In the genomic region with DNA sequence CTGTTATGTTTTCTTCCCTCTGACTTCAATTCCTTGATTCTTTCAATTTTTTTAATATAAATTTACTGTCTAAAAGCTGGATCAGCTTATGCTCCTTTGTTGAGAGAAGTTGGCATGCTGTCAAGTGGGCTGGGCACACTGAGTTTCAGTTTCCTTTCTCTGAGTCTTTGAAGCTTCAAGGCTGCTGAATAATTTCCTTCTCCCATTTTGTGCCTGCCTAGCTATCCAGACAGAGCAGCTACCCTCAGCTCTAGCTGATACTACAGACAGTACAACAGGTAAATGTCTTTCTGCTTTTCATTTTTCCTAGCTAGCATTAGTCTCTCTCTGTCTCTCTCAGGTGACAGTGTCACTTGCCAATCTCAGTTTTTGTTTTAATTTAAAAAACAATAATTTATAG, we compare ENCODE assay signal across 8 cellular contexts. TPM values are rescaled to one million over a fixed set of nuclear protein-coding genes. Genes with fewer than 3 reads are reported as not detected.
DNase-seq lines count a peak whose midpoint lies in the region; ATAC-seq and TF ChIP-seq lines count a peak whose summit lies in the region.

A gene with protein sequence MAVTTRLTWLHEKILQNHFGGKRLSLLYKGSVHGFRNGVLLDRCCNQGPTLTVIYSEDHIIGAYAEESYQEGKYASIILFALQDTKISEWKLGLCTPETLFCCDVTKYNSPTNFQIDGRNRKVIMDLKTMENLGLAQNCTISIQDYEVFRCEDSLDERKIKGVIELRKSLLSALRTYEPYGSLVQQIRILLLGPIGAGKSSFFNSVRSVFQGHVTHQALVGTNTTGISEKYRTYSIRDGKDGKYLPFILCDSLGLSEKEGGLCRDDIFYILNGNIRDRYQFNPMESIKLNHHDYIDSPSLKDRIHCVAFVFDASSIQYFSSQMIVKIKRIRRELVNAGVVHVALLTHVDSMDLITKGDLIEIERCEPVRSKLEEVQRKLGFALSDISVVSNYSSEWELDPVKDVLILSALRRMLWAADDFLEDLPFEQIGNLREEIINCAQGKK (plus strand): TSS at position 204 of the 400 bp plus-strand sequence. CDS start 365 bp downstream, outside the sequence.

- peak within 1 kb of the TSS; percentile 82 for H3K4me3 Mint-ChIP-seq in activated naive CD8-positive, alpha-beta T cell treated with anti-CD3 and anti-CD28 coated beads for 36 hours

- intact Hi-C loops in heart right ventricle (cut with DNase I): loop anchor here in 4 of 10 donors (1.0 to 5.0 kb wide), 4 partner anchors 23 to 32 kb away; a partner anchor contains a TSS

- H3K27me3 ChIP-seq in SJSA1 (replicated peaks) (no peaks in the 10 kb centered on the region), heart right ventricle (no peaks in the 10 kb centered on the region)

- peaks cover 59% of the 10 kb centered on the region for H3K36me3 Mint-ChIP-seq in activated naive CD8-positive, alpha-beta T cell treated with anti-CD3 and anti-CD28 coated beads for 36 hours

- H3K4me1 ChIP-seq in SJSA1 (replicated peaks): peaks cover 17% of the 10 kb centered on the region
- peaks cover 0 to 49% (median 27%) of the 10 kb centered on the region in 9 donors for H3K4me1 ChIP-seq in heart right ventricle

- no peaks in the 10 kb centered on the region for H3K9me3 ChIP-seq in SJSA1 (replicated peaks)
- peaks cover 0 to 22% (median 0%) of the 10 kb centered on the region in 11 donors for H3K9me3 ChIP-seq in heart right ventricle

- peaks cover 16% of the 10 kb centered on the region for H3K9me3 Mint-ChIP-seq in activated naive CD8-positive, alpha-beta T cell treated with anti-CD3 and anti-CD28 coated beads for 36 hours

- peaks cover 55% of the 10 kb centered on the region for H3K4me1 Mint-ChIP-seq in activated naive CD8-positive, alpha-beta T cell treated with anti-CD3 and anti-CD28 coated beads for 36 hours

- H3K27ac ChIP-seq in SJSA1 (peak within 1 kb of the TSS; percentile 34), heart right ventricle (peak within 1 kb of the TSS in 9 of 10 donors; percentile 36 to 88 (median 74)), skin epidermis (peak within 1 kb of the TSS in 17 of 21 experiments; percentile 5 to 90 (median 73))

- H3K27me3 Mint-ChIP-seq in activated naive CD8-positive, alpha-beta T cell treated with anti-CD3 and anti-CD28 coated beads for 36 hours: no peaks in the 10 kb centered on the region

- ATAC-seq in HG03135 (IDR thresholded peaks at IDR 0.05; ENCODE audit: unreplicated experiment) (peak; percentile 80), heart right ventricle (peak; percentile 69 to 96 (median 92))

- DNase-seq in activated gamma-delta T cell treated with Interleukin-2 at 50 U/mL for 16 hours (peak; percentile 62), activated gamma-delta T cell (lab: John Stamatoyannopoulos, UW) (no peak), SJSA1 (ENCODE audit: low read depth in 1 of 2, low spot score in 2 of 2) (peak; percentile 75 to 82), heart right ventricle (peak; percentile 72 to 92), NCI-H146 treated with DMSO at 0.1 percent for 48 hours (lab: John Stamatoyannopoulos, UW; ENCODE audit: unreplicated experiment) (no peak)
- DNase-seq in activated naive CD8-positive, alpha-beta T cell treated with anti-CD3 and anti-CD28 coated beads for 36 hours: peak; percentile 60

- H3K4me3 ChIP-seq in SJSA1: peak within 1 kb of the TSS; percentile 32
- peak within 1 kb of the TSS; percentile 4 to 65 (median 49) for H3K4me3 ChIP-seq in heart right ventricle
- peak within 1 kb of the TSS; percentile 24 to 52 (median 30) for H3K4me3 ChIP-seq in skin epidermis

- H3K27ac Mint-ChIP-seq in activated naive CD8-positive, alpha-beta T cell treated with anti-CD3 and anti-CD28 coated beads for 36 hours: peak within 1 kb of the TSS; percentile 85

- H3K36me3 ChIP-seq in SJSA1: peaks cover 3% of the 10 kb centered on the region
- H3K36me3 ChIP-seq in heart right ventricle: peaks cover 0 to 9% (median 0%) of the 10 kb centered on the region in 9 donors

- no peak for TF ChIP-seq CTCF in heart right ventricle (IDR thresholded peaks at IDR 0.05)

RNA-seq across cellular contexts. Expression of the gene that starts here (rescaled TPM):
- 24.4 and 29.8 TPM in 2 replicates for total RNA-seq in SJSA1 (2014; rRNA removed; shearing (Covaris generic))
- total RNA-seq in activated naive CD8-positive, alpha-beta T cell treated with anti-CD3 and anti-CD28 coated beads for 36 hours: 10 to 100 TPM; 40.8 to 45.2 TPM
- total RNA-seq in heart right ventricle: 10 to 100 TPM in 6 of 10 donors, 1 to 10 TPM in 4; 6.4 to 23.7 (median 11.6) TPM
- polyA plus RNA-seq in heart right ventricle: 10 to 100 TPM; 11.2 to 71.5 TPM

Comparison
In these comparisons a context has a peak if more than half of its experiments do, and no peak if none do; other contexts are left out.
1. DNase-seq: peak in activated gamma-delta T cell treated with Interleukin-2 at 50 U/mL for 16 hours (single experiment), SJSA1 (2 of 2), activated naive CD8-positive, alpha-beta T cell treated with anti-CD3 and anti-CD28 coated beads for 36 hours (single experiment) and heart right ventricle (2 of 2); none in activated gamma-delta T cell (single experiment) and NCI-H146 treated with DMSO at 0.1 percent for 48 hours (single experiment).
2. Peak in every context shown above with its lines, with median percentiles within 50 percentile points of each other: H3K27ac ChIP-seq and H3K4me3 ChIP-seq.